Comparison of ENCODE assay signal across 23 cellular contexts in genomic region chr7:105060394-105060793, GRCh38. TPM values are rescaled to one million over a fixed set of nuclear protein-coding genes. Genes with fewer than 3 reads are reported as not detected.
DNase-seq lines count a peak whose midpoint lies in the region; ATAC-seq and TF ChIP-seq lines count a peak whose summit lies in the region.
"Had no signal": no experiment of that assay in that cellular context is flagged by ENCODE, and none has a peak within 500 bp of the region (broad histone marks: within the 10 kb centered on the region; RNA-seq: fewer than 3 reads in every experiment).

No MANE protein-coding gene starts in this region.

- 86 to 88% (median 86%) methylated on average over 2 of the region's 2 CpGs for WGBS in heart left ventricle, 4 donors
- WGBS in right cardiac atrium, result 84% methylated on average over 2 of the region's 2 CpGs
- 95 to 98% (median 96%) methylated on average over 2 of the region's 2 CpGs for WGBS in adrenal gland, 4 donors

- no peak overlapping the region for H3K4me3 ChIP-seq in heart left ventricle
- no peak overlapping the region for H3K4me3 ChIP-seq in right atrium auricular region
- H3K4me3 ChIP-seq in right cardiac atrium (ENCODE audit: low read length), result no peak overlapping the region
- no peak overlapping the region for H3K4me3 ChIP-seq in adrenal gland
- H3K4me3 ChIP-seq: gastrocnemius medialis, smooth muscle cell, upper lobe of right lung had no signal

- H3K27ac ChIP-seq in heart left ventricle, result peak overlapping the region in 2 of 12 donors; percentile 19 to 39
- peak overlapping the region in 1 of 2 donors; percentile 17 for H3K27ac ChIP-seq in right atrium auricular region
- no peak overlapping the region for H3K27ac ChIP-seq in right cardiac atrium (ENCODE audit: low read length)
- H3K27ac ChIP-seq in adrenal gland, result no peak overlapping the region
- H3K27ac ChIP-seq: upper lobe of right lung had no signal

- H3K4me1 Mint-ChIP-seq in T-cell, result peaks cover 67 to 81% (median 78%) of the 10 kb centered on the region in 3 donors
- H3K4me1 Mint-ChIP-seq in stimulated activated effector memory CD8-positive, alpha-beta T cell treated with anti-CD3 and anti-CD28 coated beads, Interleukin-12 subunit alpha, Interleukin-12 subunit beta, amount 100 ng/mL, for 72 hours, result peaks cover 56% of the 10 kb centered on the region

- POLR2A ChIA-PET in T-cell (lab: Charles Lee), result interaction anchor here in 1 of 2 donors (0.6 kb wide), 1 partner anchor 281 kb away, joined by 3 read pairs; no protein-coding TSS in a partner anchor

- intact Hi-C loops in heart left ventricle (cut with DNase I), result loop anchor here in 2 of 10 donors (5.0 to 10.0 kb wide), 2 partner anchors 46 to 78 kb away; partner anchors contain the start of gene KMT2E (in 1 of the 2)
- intact Hi-C loops in right cardiac atrium (cut with DNase I), result no loop called here
- intact Hi-C loops in adrenal gland (cut with DNase I), result no loop called here

- H3K9me3 ChIP-seq in heart left ventricle (no peaks in the 10 kb centered on the region), right atrium auricular region (no peaks in the 10 kb centered on the region), right cardiac atrium (ENCODE audit: control insufficient read depth, low read length) (no peaks in the 10 kb centered on the region), adrenal gland (replicated peaks in 1 of 3) (no peaks in the 10 kb centered on the region)
- H3K9me3 ChIP-seq: Caco-2, gastrocnemius medialis, upper lobe of right lung had no signal

- peak in 3 of 4 donors; percentile 25 to 46 (median 35) for ATAC-seq in heart left ventricle
- ATAC-seq in T-cell (replicated peaks in 1 of 4), result peak in 1 of 4 experiments; percentile 21
- ATAC-seq in right cardiac atrium, result peak; percentile 18 to 41
- no peak for ATAC-seq in stimulated activated effector memory CD8-positive, alpha-beta T cell treated with anti-CD3 and anti-CD28 coated beads, Interleukin-12 subunit alpha, Interleukin-12 subunit beta, amount 100 ng/mL, for 72 hours
- no peak for ATAC-seq in GM18517 (IDR thresholded peaks at IDR 0.05; ENCODE audit: unreplicated experiment)
- ATAC-seq: esophagus mucosa, gastrocnemius medialis, HCT116, upper lobe of right lung had no signal

- TF ChIP-seq POLR2A in heart left ventricle (IDR thresholded peaks at IDR 0.05) (no peak), adrenal gland (IDR thresholded peaks at IDR 0.05) (no peak)

- H3K27ac Mint-ChIP-seq in T-cell, result peak overlapping the region; percentile 67 to 76
- peak overlapping the region; percentile 54 for H3K27ac Mint-ChIP-seq in stimulated activated effector memory CD8-positive, alpha-beta T cell treated with anti-CD3 and anti-CD28 coated beads, Interleukin-12 subunit alpha, Interleukin-12 subunit beta, amount 100 ng/mL, for 72 hours
- H3K27ac Mint-ChIP-seq: mesothelial cell of epicardium had no signal

- H3K27me3 Mint-ChIP-seq in T-cell, result no peaks in the 10 kb centered on the region
- H3K27me3 Mint-ChIP-seq: central memory CD8-positive, alpha-beta T cell had no signal

- H3K36me3 ChIP-seq in heart left ventricle (peaks cover 0 to 70% (median 39%) of the 10 kb centered on the region in 9 donors), right atrium auricular region (peaks cover 15% of the 10 kb centered on the region), adrenal gland (replicated peaks in 1 of 2) (peaks cover 0 to 20% of the 10 kb centered on the region in 2 donors)
- H3K36me3 ChIP-seq: gastrocnemius medialis had no signal

- no peaks in the 10 kb centered on the region for H3K9me3 Mint-ChIP-seq in T-cell
- no peaks in the 10 kb centered on the region for H3K9me3 Mint-ChIP-seq in stimulated activated effector memory CD8-positive, alpha-beta T cell treated with anti-CD3 and anti-CD28 coated beads, Interleukin-12 subunit alpha, Interleukin-12 subunit beta, amount 100 ng/mL, for 72 hours
- H3K9me3 Mint-ChIP-seq: central memory CD8-positive, alpha-beta T cell; mesothelial cell of epicardium had no signal

- peaks cover 35% of the 10 kb centered on the region for H3K36me3 Mint-ChIP-seq in T-cell
- H3K36me3 Mint-ChIP-seq in stimulated activated effector memory CD8-positive, alpha-beta T cell treated with anti-CD3 and anti-CD28 coated beads, Interleukin-12 subunit alpha, Interleukin-12 subunit beta, amount 100 ng/mL, for 72 hours, result peaks cover 100% of the 10 kb centered on the region

- no peak for TF ChIP-seq CTCF in heart left ventricle (IDR thresholded peaks at IDR 0.05)
- no peak for TF ChIP-seq CTCF in right atrium auricular region (IDR thresholded peaks at IDR 0.05)
- TF ChIP-seq CTCF in adrenal gland (IDR thresholded peaks at IDR 0.05), result no peak

- CTCF ChIA-PET in T-cell (lab: Charles Lee), result interaction anchor here in 1 of 2 donors (3.4 kb wide), 1 partner anchor 78 kb away, joined by 13 read pairs; no protein-coding TSS in a partner anchor

- H3K27me3 ChIP-seq in heart left ventricle, result no peaks in the 10 kb centered on the region
- H3K27me3 ChIP-seq in right atrium auricular region, result no peaks in the 10 kb centered on the region
- no peaks in the 10 kb centered on the region for H3K27me3 ChIP-seq in right cardiac atrium (ENCODE audit: control insufficient read depth, insufficient read depth)
- H3K27me3 ChIP-seq in adrenal gland, result no peaks in the 10 kb centered on the region
- H3K27me3 ChIP-seq: gastrocnemius medialis, upper lobe of right lung had no signal

- no peak overlapping the region for H3K4me3 Mint-ChIP-seq in T-cell
- no peak overlapping the region for H3K4me3 Mint-ChIP-seq in stimulated activated effector memory CD8-positive, alpha-beta T cell treated with anti-CD3 and anti-CD28 coated beads, Interleukin-12 subunit alpha, Interleukin-12 subunit beta, amount 100 ng/mL, for 72 hours
- H3K4me3 Mint-ChIP-seq: central memory CD8-positive, alpha-beta T cell; mesothelial cell of epicardium had no signal

- DNase-seq in heart left ventricle (no peak), right atrium auricular region (ENCODE audit: low spot score) (no peak), T-cell (no peak), right cardiac atrium (no peak), adrenal gland (no peak), GM19238 (ENCODE audit: insufficient read length, low spot score) (no peak)
- no peak for DNase-seq in stimulated activated effector memory CD8-positive, alpha-beta T cell treated with anti-CD3 and anti-CD28 coated beads, Interleukin-12 subunit alpha, Interleukin-12 subunit beta, amount 100 ng/mL, for 72 hours (ENCODE audit: low spot score in 2 of 2)
- DNase-seq: activated CD4-positive, CD25-positive, alpha-beta regulatory T cell treated with anti-CD3 and anti-CD28 coated beads, Interleukin-2, amount 50 U/mL, for 72 hours; Caco-2; gastrocnemius medialis; kidney; NCI-H1105; NCI-H2081; NCI-H510A; NK-92 treated with Interleukin-12 subunit alpha and Interleukin-12 subunit beta, amount 100 ng/mL, for 24 hours; stimulated activated CD4-positive, alpha-beta T cell treated with anti-CD3 and anti-CD28 coated beads, Interleukin-4, amount 100 ng/mL, for 1 hour; upper lobe of right lung had no signal

- H3K4me1 ChIP-seq in heart left ventricle (peaks cover 0 to 76% (median 52%) of the 10 kb centered on the region in 12 donors), right atrium auricular region (peaks cover 0 to 46% of the 10 kb centered on the region in 2 donors), right cardiac atrium (ENCODE audit: control insufficient read depth, insufficient read depth, low read length) (peaks cover 3% of the 10 kb centered on the region), adrenal gland (replicated peaks in 1 of 2) (peaks cover 5 to 61% of the 10 kb centered on the region in 2 donors)
- H3K4me1 ChIP-seq: Caco-2 had no signal

RNA-seq across cellular contexts. Expression of gene KMT2E, which starts 46.4 kb away (rescaled TPM):
- total RNA-seq in heart left ventricle (10 to 100 TPM; 39.3 to 59.5 (median 46.7) TPM), right atrium auricular region (10 to 100 TPM; 51.4 to 81.3 TPM), T-cell (100 to 1,000 TPM; 164 to 260 (median 169) TPM), right cardiac atrium (10 to 100 TPM; 49.2 to 73.1 (median 59.1) TPM), adrenal gland (10 to 100 TPM; 35.6 to 98.0 (median 68.0) TPM)
- polyA plus RNA-seq in heart left ventricle (10 to 100 TPM; 17.0 to 20.8 TPM), right cardiac atrium (17.8 TPM), adrenal gland (10 to 100 TPM; 14.4 to 38.5 (median 26.9) TPM)

Comparison
In these comparisons a context has a peak if more than half of its experiments do, and no peak if none do; other contexts are left out.
1. ATAC-seq: peak in heart left ventricle (3 of 4) and right cardiac atrium (2 of 2); none in stimulated activated effector memory CD8-positive, alpha-beta T cell treated with anti-CD3 and anti-CD28 coated beads, Interleukin-12 subunit alpha, Interleukin-12 subunit beta, amount 100 ng/mL, for 72 hours (single experiment) and GM18517 (single experiment).